Comparison of ENCODE assay signal across 1 cellular context in genomic region chr18:49483198-49483597, GRCh38.
TF ChIP-seq lines count a peak whose summit lies in the region.

No MANE protein-coding gene starts in this region.

TF ChIP-seq in SK-N-SH treated with all-trans-retinoic acid at 6 μM for 48 hours, 23 proteins besides CTCF, POLR2A, EP300 and RAD21:
- no peak for TF ChIP-seq PATZ1 (CRISPR knock-in tag; IDR thresholded peaks at IDR 0.05; ENCODE audit: borderline replicate concordance)
- TF ChIP-seq CSRNP3 (CRISPR knock-in tag; IDR thresholded peaks at IDR 0.05) = peak; percentile 92
- TF ChIP-seq ARNTL (CRISPR knock-in tag; IDR thresholded peaks at IDR 0.05; ENCODE audit: borderline replicate concordance, low read depth) = no peak
- TF ChIP-seq ZC3H10 (CRISPR knock-in tag; IDR thresholded peaks at IDR 0.05) = 0 out of 2 replicates have a peak, but pooled peaks have one; percentile 31
- peak; percentile 50; the same call in 1 of the 2 replicates for TF ChIP-seq CREB5 (CRISPR knock-in tag; IDR thresholded peaks at IDR 0.05; ENCODE audit: low read depth)
- TF ChIP-seq ZFP3 (CRISPR knock-in tag; IDR thresholded peaks at IDR 0.05) = no peak
- peak; percentile 98 for TF ChIP-seq TCF4 (CRISPR knock-in tag; IDR thresholded peaks at IDR 0.05; ENCODE audit: borderline replicate concordance)
- TF ChIP-seq RARB (CRISPR knock-in tag; IDR thresholded peaks at IDR 0.05) = no peak
- TF ChIP-seq ZNF565 (CRISPR knock-in tag; conservative IDR thresholded peaks at IDR 0.05; ENCODE audit: low read depth) = no peak
- TF ChIP-seq ZFP30 (CRISPR knock-in tag; IDR thresholded peaks at IDR 0.05) = no peak
- TF ChIP-seq SNAI2 (CRISPR knock-in tag; IDR thresholded peaks at IDR 0.05) = no peak
- no peak for TF ChIP-seq PPARA (CRISPR knock-in tag; IDR thresholded peaks at IDR 0.05; ENCODE audit: borderline replicate concordance)
- TF ChIP-seq ZNF70 (CRISPR knock-in tag; IDR thresholded peaks at IDR 0.05) = peak; percentile 52; the same call in 1 of the 2 replicates
- TF ChIP-seq TOX (CRISPR knock-in tag; IDR thresholded peaks at IDR 0.05; ENCODE audit: borderline replicate concordance) = no peak
- peak; percentile 98 for TF ChIP-seq TSHZ2 (CRISPR knock-in tag; IDR thresholded peaks at IDR 0.05)
- TF ChIP-seq POU6F1 (CRISPR knock-in tag; IDR thresholded peaks at IDR 0.05; ENCODE audit: borderline replicate concordance, low read depth) = no peak
- no peak for TF ChIP-seq BACH2 (CRISPR knock-in tag; IDR thresholded peaks at IDR 0.05; ENCODE audit: borderline replicate concordance)
- TF ChIP-seq GLIS3 (CRISPR knock-in tag; IDR thresholded peaks at IDR 0.05) = peak; percentile 84; the same call in 1 of the 2 replicates
- TF ChIP-seq ZNF8 (CRISPR knock-in tag; IDR thresholded peaks at IDR 0.05) = peak; percentile 44; the same call in 1 of the 2 replicates
- no peak for TF ChIP-seq CSDC2 (CRISPR knock-in tag; IDR thresholded peaks at IDR 0.05)
- peak; percentile 83; the same call in 1 of the 2 replicates for TF ChIP-seq ESRRG (CRISPR knock-in tag; IDR thresholded peaks at IDR 0.05)
- no peak for TF ChIP-seq OSR1 (CRISPR knock-in tag; IDR thresholded peaks at IDR 0.05)
- peak; percentile 98 for TF ChIP-seq ISL1 (CRISPR knock-in tag; IDR thresholded peaks at IDR 0.05)
